In the genomic region with DNA sequence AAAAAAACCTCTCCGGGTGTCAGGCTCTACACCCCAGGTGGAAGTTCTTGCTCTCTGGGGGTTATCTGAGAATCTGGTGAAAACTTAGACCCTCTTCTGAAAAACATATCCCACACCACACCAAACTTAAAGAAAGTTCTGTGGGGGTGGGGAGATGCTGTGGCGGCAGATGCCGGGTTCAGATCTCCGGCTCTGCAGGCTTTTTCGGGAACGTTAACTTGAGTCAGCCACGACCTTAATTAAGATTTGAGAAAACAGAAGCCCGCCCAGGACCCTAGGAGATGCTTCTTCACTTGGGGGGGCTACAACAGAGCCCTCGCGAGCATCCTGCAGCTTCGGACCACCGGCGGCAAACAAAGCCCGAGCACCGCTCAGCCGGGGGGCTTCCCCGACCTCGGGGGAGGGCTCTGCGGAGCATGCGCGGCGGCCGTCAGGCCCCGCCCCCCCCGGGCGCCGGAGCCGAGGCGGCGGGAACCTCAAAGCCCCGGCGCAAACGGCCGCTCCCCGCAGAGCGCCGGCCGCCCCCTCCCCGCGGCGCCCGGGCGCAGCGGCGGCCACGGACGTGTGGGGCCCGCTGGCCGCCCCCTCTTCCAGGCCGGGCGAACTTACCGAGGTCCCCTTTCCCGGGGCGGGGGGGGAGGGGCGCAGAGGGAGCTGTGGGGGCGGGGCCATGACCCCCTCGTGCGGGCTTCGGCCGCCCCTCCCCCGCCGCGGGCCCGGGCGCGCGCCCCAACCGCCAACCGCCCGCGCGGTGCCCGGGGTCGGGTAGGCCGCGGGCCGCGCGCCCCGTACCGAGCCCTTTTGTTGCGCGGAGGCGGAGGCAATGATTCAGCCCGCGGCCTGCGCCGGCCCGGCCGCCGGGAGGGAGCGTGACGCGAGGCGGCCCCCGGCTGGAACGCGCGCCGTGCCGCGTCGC, we compare ENCODE assay signal across 8 cellular contexts. TPM values are rescaled to one million over a fixed set of nuclear protein-coding genes. Genes with fewer than 3 reads are reported as not detected.
DNase-seq lines count a peak whose midpoint lies in the region; ATAC-seq and TF ChIP-seq lines count a peak whose summit lies in the region.

No MANE protein-coding gene starts in this region.

- H3K4me1 ChIP-seq in SK-N-SH (ENCODE audit: control insufficient read depth in 1 of 2, insufficient read depth in 2 of 2, low read depth in 1 of 2, low read length in 1 of 2), result peaks cover 25 to 35% of the 10 kb centered on the region in 2 experiments
- H3K4me1 ChIP-seq in adipocyte (ENCODE audit: control insufficient read depth, insufficient read depth, low read length), result peaks cover 42% of the 10 kb centered on the region
- peaks cover 0 to 26% of the 10 kb centered on the region in 2 donors for H3K4me1 ChIP-seq in right atrium auricular region

- H4K20me1 ChIP-seq in SK-N-SH (ENCODE audit: insufficient read depth), result peaks cover 43% of the 10 kb centered on the region

- intact Hi-C loops in Right ventricle myocardium inferior (cut with DNase I), result no loop called here
- intact Hi-C loops in cardiac septum (cut with DNase I), result loop anchor here (1.0 kb wide), 1 partner anchor 17 kb away; no protein-coding TSS in a partner anchor

- CTCF ChIA-PET in SK-N-SH (lab: Yijun Ruan, JAX), result interaction anchor here (0.5 to 5.7 kb wide), 3 partner anchors 11 to 65 kb away, joined by 3 to 35 read pairs (median 3); no protein-coding TSS in a partner anchor

- H3K4me3 ChIP-seq in SK-N-SH (ENCODE audit: low read depth in 2 of 2, low read length in 1 of 2) (peak overlapping the region; percentile 86 to 99), adipocyte (ENCODE audit: low read length) (peak overlapping the region; percentile 91), right atrium auricular region (peak overlapping the region; percentile 65 to 76)

- peak overlapping the region; percentile 91 for H3K4me2 ChIP-seq in SK-N-SH

- H2AFZ ChIP-seq in SK-N-SH (ENCODE audit: low read depth), result no peak overlapping the region

- WGBS in SK-N-SH (ENCODE audit: low lambda C conversion rate), result 1% methylated on average over 17 of the region's 103 CpGs

- H3K27ac ChIP-seq in SK-N-SH (ENCODE audit: low read depth in 2 of 2, low read length in 1 of 2) (peak overlapping the region; percentile 97 to 98; a peak in 3 of 4 replicates), right atrium auricular region (peak overlapping the region; percentile 82 to 85)

- TF ChIP-seq RAD21 in SK-N-SH (IDR thresholded peaks at IDR 0.05; ENCODE audit: low read length), result no peak

- peak; percentile 36 for ATAC-seq in Right ventricle myocardium inferior
- peak; percentile 36 for ATAC-seq in HG03342 (IDR thresholded peaks at IDR 0.05; ENCODE audit: unreplicated experiment)
- ATAC-seq in GM19452 (IDR thresholded peaks at IDR 0.05; ENCODE audit: unreplicated experiment), result no peak

- POLR2A ChIA-PET in SK-N-SH (lab: Yijun Ruan, JAX), result interaction anchor here (1.1 kb wide), 1 partner anchor 9 kb away, joined by 3 read pairs; no protein-coding TSS in a partner anchor

- H3K9ac ChIP-seq in SK-N-SH (peak overlapping the region; percentile 98), adipocyte (ENCODE audit: low read length) (peak overlapping the region; percentile 91)

- no peaks in the 10 kb centered on the region for H3K9me2 ChIP-seq in SK-N-SH

- peaks cover 69% of the 10 kb centered on the region for H3K79me2 ChIP-seq in SK-N-SH (ENCODE audit: insufficient read depth)

- H3F3A ChIP-seq in SK-N-SH (replicated peaks; ENCODE audit: insufficient read depth), result peaks cover 20% of the 10 kb centered on the region

- H3K9me3 ChIP-seq in SK-N-SH (no peaks in the 10 kb centered on the region), adipocyte (ENCODE audit: control insufficient read depth, low read length) (no peaks in the 10 kb centered on the region), right atrium auricular region (no peaks in the 10 kb centered on the region)

- no peaks in the 10 kb centered on the region for H3K27me3 ChIP-seq in SK-N-SH (ENCODE audit: insufficient read depth)
- H3K27me3 ChIP-seq in adipocyte (replicated peaks; ENCODE audit: control insufficient read depth, insufficient read depth, low read length), result no peaks in the 10 kb centered on the region
- H3K27me3 ChIP-seq in right atrium auricular region, result no peaks in the 10 kb centered on the region

- TF ChIP-seq CTCF in SK-N-SH (IDR thresholded peaks at IDR 0.05) (no peak), right atrium auricular region (IDR thresholded peaks at IDR 0.05) (no peak)

- H3K36me3 ChIP-seq in SK-N-SH (replicated peaks in 1 of 2; ENCODE audit: control insufficient read depth in 1 of 2, insufficient read depth in 2 of 2, low read length in 1 of 2) (peaks cover 7 to 24% of the 10 kb centered on the region in 2 experiments), adipocyte (ENCODE audit: control insufficient read depth, insufficient read depth, low read length, severe bottlenecking) (peaks cover 2% of the 10 kb centered on the region), right atrium auricular region (no peaks in the 10 kb centered on the region)

- DNase-seq in Right ventricle myocardium inferior (ENCODE audit: missing footprints), result peak; percentile 73
- no peak for DNase-seq in cardiac septum (ENCODE audit: low spot score)
- DNase-seq in SK-N-SH, result peak; percentile 96
- DNase-seq in adipocyte (ENCODE audit: low read depth), result peak; percentile 78
- DNase-seq in right atrium auricular region (ENCODE audit: low spot score), result no peak
- peak; percentile 78 for DNase-seq in retina

- TF ChIP-seq EP300 in SK-N-SH (IDR thresholded peaks at IDR 0.05; ENCODE audit: borderline replicate concordance in 1 of 2, low read depth in 1 of 2, low read length in 1 of 2), result no peak

TF ChIP-seq in SK-N-SH, 30 proteins besides CTCF, POLR2A, EP300 and RAD21:
- TF ChIP-seq NRF1 (IDR thresholded peaks at IDR 0.05; ENCODE audit: low read depth, low read length) (peak; percentile 69), TAF1 (IDR thresholded peaks at IDR 0.05; ENCODE audit: borderline replicate concordance, low read depth, low read length) (peak; percentile 15; the same call in 1 of the 2 replicates), POLR2AphosphoS5 (IDR thresholded peaks at IDR 0.05; ENCODE audit: low read depth, low read length) (no peak; the same call in 1 of the 2 replicates), FOSL2 (IDR thresholded peaks at IDR 0.05; ENCODE audit: borderline replicate concordance, low read depth) (no peak), JUND (IDR thresholded peaks at IDR 0.05) (no peak)
- TF ChIP-seq, protein P1, sequence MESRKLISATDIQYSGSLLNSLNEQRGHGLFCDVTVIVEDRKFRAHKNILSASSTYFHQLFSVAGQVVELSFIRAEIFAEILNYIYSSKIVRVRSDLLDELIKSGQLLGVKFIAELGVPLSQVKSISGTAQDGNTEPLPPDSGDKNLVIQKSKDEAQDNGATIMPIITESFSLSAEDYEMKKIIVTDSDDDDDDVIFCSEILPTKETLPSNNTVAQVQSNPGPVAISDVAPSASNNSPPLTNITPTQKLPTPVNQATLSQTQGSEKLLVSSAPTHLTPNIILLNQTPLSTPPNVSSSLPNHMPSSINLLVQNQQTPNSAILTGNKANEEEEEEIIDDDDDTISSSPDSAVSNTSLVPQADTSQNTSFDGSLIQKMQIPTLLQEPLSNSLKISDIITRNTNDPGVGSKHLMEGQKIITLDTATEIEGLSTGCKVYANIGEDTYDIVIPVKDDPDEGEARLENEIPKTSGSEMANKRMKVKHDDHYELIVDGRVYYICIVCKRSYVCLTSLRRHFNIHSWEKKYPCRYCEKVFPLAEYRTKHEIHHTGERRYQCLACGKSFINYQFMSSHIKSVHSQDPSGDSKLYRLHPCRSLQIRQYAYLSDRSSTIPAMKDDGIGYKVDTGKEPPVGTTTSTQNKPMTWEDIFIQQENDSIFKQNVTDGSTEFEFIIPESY (IDR thresholded peaks at IDR 0.05; ENCODE audit: borderline replicate concordance, low read depth), result no peak

RNA-seq across cellular contexts. Expression of a gene that starts 2.0 kb away (rescaled TPM):
- total RNA-seq in Right ventricle myocardium inferior (12.7 TPM), cardiac septum (14.5 TPM), right atrium auricular region (10 to 100 TPM in 1 of 2 donors, 1 to 10 TPM in 1; 9.1 to 11.2 TPM)
- 48.2 and 53.8 TPM in 2 replicates for polyA plus RNA-seq in SK-N-SH (2012; rRNA removed)
- polyA plus RNA-seq in SK-N-SH (2012; cell fraction: cytosol; rRNA removed), result 33.7 and 41.4 TPM in 2 replicates
- 101 and 121 TPM in 2 replicates for polyA plus RNA-seq in SK-N-SH (2012; cell fraction: nucleus; rRNA removed)

Comparison
In these comparisons a context has a peak if more than half of its experiments do, and no peak if none do; other contexts are left out.
1. DNase-seq: peak in Right ventricle myocardium inferior (single experiment), SK-N-SH (single experiment), adipocyte (single experiment) and retina (single experiment); none in cardiac septum (single experiment) and right atrium auricular region (single experiment).
2. Peak in every context shown above with its lines, with median percentiles within 50 percentile points of each other: H3K4me3 ChIP-seq.